Comparison of ENCODE assay signal across 11 cellular contexts in genomic region chr5:172855597-172856292, GRCh38. TPM values are rescaled to one million over a fixed set of nuclear protein-coding genes. Genes with fewer than 3 reads are reported as not detected.
A peak's percentile ranks its signal among the peaks of the same experiment; 100 is the strongest.
DNase-seq lines count a peak whose midpoint lies in the region; ATAC-seq, FAIRE-seq and TF ChIP-seq lines count a peak whose summit lies in the region.
"Had no signal": no experiment of that assay in that cellular context is flagged by ENCODE, and none has a peak within 500 bp of the region (broad histone marks: within the 10 kb centered on the region; RNA-seq: fewer than 3 reads in every experiment).

No MANE protein-coding gene starts in this region.

- H3K4me3 ChIP-seq in IMR-90 (ENCODE audit: insufficient read depth, low read depth, low read length) (no peak overlapping the region), H1 (ENCODE audit: extremely low read depth in 1 of 4, insufficient read depth in 2 of 4, low read depth in 3 of 4, low read length in 4 of 4) (no peak overlapping the region), testis (no peak overlapping the region)
- no peak overlapping the region for H3K4me3 ChIP-seq in naive thymus-derived CD4-positive, alpha-beta T cell (ENCODE audit: low read length)

- H3K23me2 ChIP-seq in H1 (ENCODE audit: low read depth, low read length) = no peaks in the 10 kb centered on the region

- H3K4me1 ChIP-seq in IMR-90 (ENCODE audit: control insufficient read depth, insufficient read depth, low read length) (peaks cover 62% of the 10 kb centered on the region), H1 (replicated peaks in 1 of 4; ENCODE audit: control insufficient read depth in 3 of 4, insufficient read depth in 4 of 4, low read length in 3 of 4) (peaks cover 0 to 6% (median 0%) of the 10 kb centered on the region in 4 experiments; a peak in 4 of 7 replicates), testis (peaks cover 57% of the 10 kb centered on the region)
- H3K4me1 ChIP-seq in naive thymus-derived CD4-positive, alpha-beta T cell (ENCODE audit: control insufficient read depth in 2 of 2, insufficient read depth in 2 of 2, low read length in 2 of 2) = peaks cover 11 to 23% of the 10 kb centered on the region in 2 donors

- TF ChIP-seq CTCF in IMR-90 (conservative IDR thresholded peaks at IDR 0.05; ENCODE audit: low read depth, low read length) = no peak
- no peak for TF ChIP-seq CTCF in H1 (IDR thresholded peaks at IDR 0.05; ENCODE audit: control extremely low read depth in 1 of 3, insufficient read depth in 1 of 3, low read depth in 1 of 3, low read length in 3 of 3)
- no peak for TF ChIP-seq CTCF in testis (IDR thresholded peaks at IDR 0.05)

- H3K4me3 Mint-ChIP-seq in naive thymus-derived CD4-positive, alpha-beta T cell = peak overlapping the region in 1 of 10 donors; percentile 30
- H3K4me3 Mint-ChIP-seq: activated naive CD4-positive, alpha-beta T cell treated with anti-CD3 and anti-CD28 coated beads, Interleukin-2, amount 10 ng/mL, durations not matched to agents 7 days and 5 days had no signal

- TF ChIP-seq RAD21 in IMR-90 (IDR thresholded peaks at IDR 0.05; ENCODE audit: low read length) (no peak), H1 (IDR thresholded peaks at IDR 0.05 in 1 of 2, conservative IDR thresholded peaks at IDR 0.05 in 1 of 2; ENCODE audit: low read depth in 2 of 2, low read length in 2 of 2) (no peak)

- H3K27me3 ChIP-seq in IMR-90 (ENCODE audit: control insufficient read depth, insufficient read depth, low read length) (no peaks in the 10 kb centered on the region), H1 (replicated peaks in 1 of 4; ENCODE audit: control insufficient read depth in 3 of 4, extremely low read depth in 1 of 4, insufficient read depth in 3 of 4, low read length in 3 of 4) (no peaks in the 10 kb centered on the region), testis (no peaks in the 10 kb centered on the region)
- H3K27me3 ChIP-seq in naive thymus-derived CD4-positive, alpha-beta T cell (ENCODE audit: control insufficient read depth in 2 of 2, insufficient read depth in 2 of 2, low read length in 2 of 2) = no peaks in the 10 kb centered on the region

- peak overlapping the region; percentile 79 for H3K23ac ChIP-seq in IMR-90 (ENCODE audit: low read depth, low read length)
- H3K23ac ChIP-seq in H1 (ENCODE audit: insufficient read length) = no peak overlapping the region

- TF ChIP-seq POLR2A in IMR-90 (IDR thresholded peaks at IDR 0.05; ENCODE audit: low read depth, low read length) = no peak
- no peak for TF ChIP-seq POLR2A in H1 (IDR thresholded peaks at IDR 0.05; ENCODE audit: control extremely low read depth in 1 of 2, low read depth in 2 of 2, low read length in 2 of 2)
- no peak for TF ChIP-seq POLR2A in testis (IDR thresholded peaks at IDR 0.05)
- no peak for TF ChIP-seq POLR2A in erythroblast (IDR thresholded peaks at IDR 0.05; ENCODE audit: low read length)

- H2BK20ac ChIP-seq in IMR-90 (ENCODE audit: low read depth, low read length) (peak overlapping the region; percentile 82; the same call in 1 of the 2 replicates), H1 (ENCODE audit: low read length) (no peak overlapping the region)

- H4K5ac ChIP-seq in IMR-90 (ENCODE audit: low read depth, low read length) (peak overlapping the region; percentile 31), H1 (ENCODE audit: insufficient read length, low read depth, low read length) (no peak overlapping the region)

- intact Hi-C loops in IMR-90 (cut with micrococcal nuclease) (no loop called here), testis (cut with DNase I; ENCODE audit: low total_unique reads) (no loop called here)
- intact Hi-C loops in naive thymus-derived CD4-positive, alpha-beta T cell (cut with micrococcal nuclease) = no loop called here

- peaks cover 4% of the 10 kb centered on the region for H3K36me3 ChIP-seq in IMR-90 (ENCODE audit: control insufficient read depth, insufficient read depth, low read length)
- no peaks in the 10 kb centered on the region; a peak in 1 of 8 replicates for H3K36me3 ChIP-seq in H1 (ENCODE audit: control insufficient read depth in 2 of 4, insufficient read depth in 4 of 4, low read length in 3 of 4)
- H3K36me3 ChIP-seq in testis (ENCODE audit: low read depth, missing control alignments) = no peaks in the 10 kb centered on the region
- no peaks in the 10 kb centered on the region for H3K36me3 ChIP-seq in naive thymus-derived CD4-positive, alpha-beta T cell (ENCODE audit: control insufficient read depth in 2 of 3, insufficient read depth in 3 of 3, low read length in 3 of 3)

- peaks cover 2 to 87% of the 10 kb centered on the region in 2 experiments; a peak in 2 of 4 replicates for H3K79me2 ChIP-seq in H1 (ENCODE audit: control insufficient read depth in 1 of 2, insufficient read depth in 2 of 2, low read length in 2 of 2)

- H3K79me1 ChIP-seq in IMR-90 (ENCODE audit: low read depth in 1 of 2, low read length in 2 of 2) (peaks cover 36 to 90% of the 10 kb centered on the region in 2 experiments), H1 (ENCODE audit: low read depth, low read length) (peaks cover 58% of the 10 kb centered on the region)

- H2BK15ac ChIP-seq in IMR-90 (ENCODE audit: low read depth, low read length) = peak overlapping the region; percentile 79; the same call in 2 of the 3 replicates
- H2BK15ac ChIP-seq in H1 (ENCODE audit: low read length) = no peak overlapping the region

- no peak for DNase-seq in IMR-90
- no peak for DNase-seq in H1 (ENCODE audit: low read depth in 1 of 2, low spot score in 2 of 2)
- DNase-seq in mucosa of gallbladder (ENCODE audit: low spot score) = peak; percentile 66
- DNase-seq in testis = peak; percentile 63
- DNase-seq in NCI-H1048 (lab: John Stamatoyannopoulos, UW) = no peak
- DNase-seq in erythroblast (lab: John Stamatoyannopoulos, UW) = no peak
- DNase-seq in naive thymus-derived CD4-positive, alpha-beta T cell = no peak
- DNase-seq: activated naive CD4-positive, alpha-beta T cell treated with anti-CD3 and anti-CD28 coated beads, Interleukin-2, amount 10 ng/mL, durations not matched to agents 7 days and 5 days; DND-41; NCI-H82 had no signal

- no peaks in the 10 kb centered on the region for H3K9me3 Mint-ChIP-seq in naive thymus-derived CD4-positive, alpha-beta T cell
- H3K9me3 Mint-ChIP-seq: activated naive CD4-positive, alpha-beta T cell treated with anti-CD3 and anti-CD28 coated beads, Interleukin-2, amount 10 ng/mL, durations not matched to agents 7 days and 5 days had no signal

- H3K27ac ChIP-seq in IMR-90 (ENCODE audit: insufficient read depth, low read length) = peak overlapping the region; percentile 91
- H3K27ac ChIP-seq in H1 (ENCODE audit: low read depth, low read length) = no peak overlapping the region
- H3K27ac ChIP-seq in testis = peak overlapping the region; percentile 42 to 77
- no peak overlapping the region for H3K27ac ChIP-seq in naive thymus-derived CD4-positive, alpha-beta T cell (ENCODE audit: low read depth, low read length)

- peak overlapping the region; percentile 66 for H2BK5ac ChIP-seq in IMR-90 (ENCODE audit: low read depth, low read length, poor library complexity, severe bottlenecking)
- peak overlapping the region; percentile 61; the same call in 1 of the 2 replicates for H2BK5ac ChIP-seq in H1 (ENCODE audit: low read depth, low read length)

- dilution Hi-C loops in IMR-90 (cut with HindIII; ENCODE audit: low sequenced_read_pairs, unreplicated experiment) = no loop called here

- H4K20me1 ChIP-seq in IMR-90 (ENCODE audit: insufficient read depth, low read length) (peaks cover 6% of the 10 kb centered on the region; the same call in 1 of the 2 replicates), H1 (replicated peaks in 1 of 2; ENCODE audit: control insufficient read depth in 1 of 2, insufficient read depth in 2 of 2, low read length in 2 of 2) (peaks cover 25 to 34% of the 10 kb centered on the region in 2 experiments)

- TF ChIP-seq EP300 in H1 (IDR thresholded peaks at IDR 0.05; ENCODE audit: borderline replicate concordance in 1 of 2, low read depth in 2 of 2, low read length in 2 of 2) = no peak

- whole genome bisulfite sequencing in IMR-90 (ENCODE audit: extremely low coverage in 2 of 2, insufficient read length in 1 of 2), 2 experiments = 72% methylated on average over 9 of the region's 18 CpGs; no CpG with 5 or more reads in 1 of the 2 experiments
- 79% methylated on average over 18 of the region's 18 CpGs; no CpG with 5 or more reads in 1 of the 2 experiments for WGBS in H1 (ENCODE audit: extremely low coverage in 1 of 2, insufficient coverage in 1 of 2, insufficient read length in 1 of 2, insufficient replicate concordance in 2 of 2, low coverage in 1 of 2, low lambda C conversion rate in 2 of 2, missing lambda C conversion rate in 1 of 2), 2 experiments
- WGBS in testis, 2 donors = 61 to 76% methylated on average over 5 to 18 of the region's 18 CpGs

- ATAC-seq in IMR-90 (ENCODE audit: low read depth) (no peak), HG02852 (IDR thresholded peaks at IDR 0.05; ENCODE audit: unreplicated experiment) (no peak)
- ATAC-seq in naive thymus-derived CD4-positive, alpha-beta T cell = no peak

- H3K9ac ChIP-seq in IMR-90 (ENCODE audit: low read depth, low read length) (peak overlapping the region; percentile 16; the same call in 1 of the 2 replicates), H1 (replicated peaks in 1 of 4; ENCODE audit: extremely low read depth in 1 of 4, low read depth in 3 of 4, low read length in 3 of 4) (no peak overlapping the region)

- H3K27ac Mint-ChIP-seq in naive thymus-derived CD4-positive, alpha-beta T cell = peak overlapping the region in 4 of 9 donors; percentile 19 to 83 (median 48)
- H3K27ac Mint-ChIP-seq: activated naive CD4-positive, alpha-beta T cell treated with anti-CD3 and anti-CD28 coated beads, Interleukin-2, amount 10 ng/mL, durations not matched to agents 7 days and 5 days had no signal

- peaks cover 68% of the 10 kb centered on the region for H3K9me1 ChIP-seq in IMR-90 (ENCODE audit: insufficient read depth, low read length)

- no peak overlapping the region for H2BK12ac ChIP-seq in H1 (ENCODE audit: low read depth, low read length)

- CTCF ChIA-PET in IMR-90 (lab: Yijun Ruan, JAX) (interaction anchor here (0.7 kb wide), 1 partner anchor 95 kb away, joined by 3 read pairs; no protein-coding TSS in a partner anchor), H1 (lab: Charles Lee; ENCODE audit: partially characterized antibody) (interaction anchor here (0.6 kb wide), 1 partner anchor 328 kb away, joined by 3 read pairs; no protein-coding TSS in a partner anchor)
- CTCF ChIA-PET in naive thymus-derived CD4-positive, alpha-beta T cell (lab: Charles Lee) = no interaction called here

- no peak overlapping the region for H2AFZ ChIP-seq in IMR-90 (replicated peaks; ENCODE audit: low read length, poor library complexity)
- no peak overlapping the region for H2AFZ ChIP-seq in H1 (ENCODE audit: low read length)

- H3K4ac ChIP-seq in IMR-90 (ENCODE audit: low read depth, low read length) (peak overlapping the region; percentile 94), H1 (replicated peaks; ENCODE audit: insufficient read length, low read depth, low read length) (no peak overlapping the region)

- no peak overlapping the region for H3K56ac ChIP-seq in IMR-90 (ENCODE audit: extremely low read depth, insufficient read depth, low read length)
- H3K56ac ChIP-seq in H1 (replicated peaks; ENCODE audit: insufficient read length, low read depth, low read length) = no peak overlapping the region

- H3K14ac ChIP-seq in IMR-90 (replicated peaks; ENCODE audit: low read depth, low read length) (peak overlapping the region; percentile 83), H1 (ENCODE audit: insufficient read length) (no peak overlapping the region)

- H3K4me2 ChIP-seq in IMR-90 (ENCODE audit: low read depth, low read length) (no peak overlapping the region), H1 (ENCODE audit: insufficient read depth in 1 of 2, low read depth in 2 of 2, low read length in 2 of 2) (no peak overlapping the region)

- no peak for FAIRE-seq in H1 (lab: Jason Lieb, UNC)

- peak overlapping the region; percentile 25 for H2AK9ac ChIP-seq in IMR-90 (replicated peaks; ENCODE audit: low read depth, low read length, poor library complexity)

- peaks cover 21 to 62% (median 56%) of the 10 kb centered on the region in 7 donors for H3K4me1 Mint-ChIP-seq in naive thymus-derived CD4-positive, alpha-beta T cell

- BruUV-seq in IMR-90 (replicated peaks; lab: Mats Ljungman, UMichigan) = no TSS peak

- H4K91ac ChIP-seq in IMR-90 (ENCODE audit: insufficient read depth, low read depth, low read length) (peak overlapping the region; percentile 47), H1 (replicated peaks; ENCODE audit: insufficient read length, low read length) (no peak overlapping the region)

- H4K8ac ChIP-seq in IMR-90 (ENCODE audit: low read depth in 2 of 2, low read length in 2 of 2) (peak overlapping the region; percentile 50 to 55; a peak in 3 of 4 replicates), H1 (ENCODE audit: extremely low read depth, insufficient read depth, low read length) (no peak overlapping the region)

- in situ Hi-C loops in IMR-90 (cut with MboI; ENCODE audit: low sequenced_read_pairs) = no loop called here

- H3K18ac ChIP-seq in IMR-90 (ENCODE audit: low read depth, low read length) = peak overlapping the region; percentile 75
- H3K18ac ChIP-seq in H1 (ENCODE audit: extremely low read depth, low read length) = no peak overlapping the region

- no peaks in the 10 kb centered on the region for H3K9me3 ChIP-seq in IMR-90 (ENCODE audit: control insufficient read depth, insufficient read depth, low read length)
- H3K9me3 ChIP-seq in H1 (ENCODE audit: insufficient read depth in 2 of 2, low read depth in 1 of 2, low read length in 1 of 2) = no peaks in the 10 kb centered on the region
- H3K9me3 ChIP-seq in testis = no peaks in the 10 kb centered on the region
- H3K9me3 ChIP-seq in naive thymus-derived CD4-positive, alpha-beta T cell (ENCODE audit: control insufficient read depth in 2 of 3, low read length in 3 of 3) = no peaks in the 10 kb centered on the region

- peak overlapping the region; percentile 95 for H2AK5ac ChIP-seq in IMR-90 (ENCODE audit: low read depth, low read length)
- H2AK5ac ChIP-seq in H1 (ENCODE audit: low read depth, low read length) = no peak overlapping the region

- H2BK120ac ChIP-seq in IMR-90 (ENCODE audit: low read depth, low read length) = peak overlapping the region; percentile 86
- H2BK120ac ChIP-seq in H1 (replicated peaks; ENCODE audit: low read depth, low read length) = no peak overlapping the region

- H3K27me3 Mint-ChIP-seq in naive thymus-derived CD4-positive, alpha-beta T cell = no peaks in the 10 kb centered on the region
- H3K27me3 Mint-ChIP-seq: activated naive CD4-positive, alpha-beta T cell treated with anti-CD3 and anti-CD28 coated beads, Interleukin-2, amount 10 ng/mL, durations not matched to agents 7 days and 5 days had no signal

- H3K36me3 Mint-ChIP-seq in naive thymus-derived CD4-positive, alpha-beta T cell = peaks cover 0 to 16% (median 8%) of the 10 kb centered on the region in 5 donors
- H3K36me3 Mint-ChIP-seq: activated naive CD4-positive, alpha-beta T cell treated with anti-CD3 and anti-CD28 coated beads, Interleukin-2, amount 10 ng/mL, durations not matched to agents 7 days and 5 days had no signal

- POLR2A ChIA-PET in IMR-90 (lab: Charles Lee; ENCODE audit: unreplicated experiment) (no interaction called here), H1 (lab: Charles Lee; ENCODE audit: partially characterized antibody) (interaction anchor here (1.2 kb wide), 2 partner anchors 7 to 85 kb away, joined by 3 to 4 read pairs; no protein-coding TSS in a partner anchor)
- POLR2A ChIA-PET in naive thymus-derived CD4-positive, alpha-beta T cell (lab: Charles Lee) = no interaction called here

RNA-seq across cellular contexts. Expression of gene ERGIC1, which starts 21.7 kb away (rescaled TPM):
- total RNA-seq in IMR-90 (2012; rRNA removed) (124 and 134 TPM in 2 replicates), mucosa of gallbladder (118 TPM), testis (10 to 100 TPM; 89.8 to 100.0 TPM)
- polyA plus RNA-seq in IMR-90 (2012; rRNA removed) (185 and 192 TPM in 2 replicates), H1 (2011; rRNA removed) (106 and 119 TPM in 2 replicates), testis (ENCODE audit: insufficient read depth, low read depth, low replicate concordance) (94.1 TPM)
- 59.2 and 179 TPM in 2 replicates for polyA plus RNA-seq in IMR-90 (2012; cell fraction: cytosol; rRNA removed)
- 128 and 132 TPM in 2 replicates for polyA plus RNA-seq in IMR-90 (2012; cell fraction: nucleus; rRNA removed; ENCODE audit: low replicate concordance)
- 95.3 and 96.1 TPM in 2 replicates for total RNA-seq in H1 (2021; fragmentation: NEBNext Ultra II Directional; extraction: Animal tissue kit (Norgen Biotek cat#: 25700))
- 98.1 TPM for polyA plus RNA-seq in H1 (2011; cell fraction: cytosol; rRNA removed)
- polyA plus RNA-seq in H1 (2011; cell fraction: nucleus; rRNA removed) = 111 TPM
- 66.7 to 101 TPM (median 89.0 TPM) in 4 replicates for polyA plus RNA-seq in H1 (2012, experiment 1 of 2)
- polyA plus RNA-seq in H1 (2012, experiment 2 of 2) = 62.7 TPM
- 77.6 TPM for polyA plus RNA-seq in H1 (2013, experiment 1 of 2)
- 91.5 TPM for polyA plus RNA-seq in H1 (2013, experiment 2 of 2)
- polyA minus RNA-seq in H1 (2011; rRNA and poly(A)+ RNA removed) = 164 and 223 TPM in 2 replicates
- 56.1 TPM for polyA minus RNA-seq in H1 (2011; cell fraction: cytosol; rRNA and poly(A)+ RNA removed)
- 85.4 TPM for polyA minus RNA-seq in H1 (2011; cell fraction: nucleus; rRNA and poly(A)+ RNA removed)
- total RNA-seq in naive thymus-derived CD4-positive, alpha-beta T cell = 10 to 100 TPM; 44.4 to 71.3 (median 53.5) TPM
- 10 to 100 TPM; 18.3 to 18.9 TPM for polyA plus RNA-seq in naive thymus-derived CD4-positive, alpha-beta T cell

Comparison
In these comparisons a context has a peak if more than half of its experiments do, and no peak if none do; other contexts are left out.
1. DNase-seq: peak in mucosa of gallbladder (single experiment) and testis (single experiment); none in IMR-90 (single experiment), H1 (0 of 2), NCI-H1048 (single experiment), erythroblast (0 of 2) and naive thymus-derived CD4-positive, alpha-beta T cell (0 of 9).
2. H3K27ac ChIP-seq: peak in IMR-90 (single experiment) and testis (2 of 2); none in H1 (single experiment) and naive thymus-derived CD4-positive, alpha-beta T cell (single experiment).